37 cellular contexts compared by ENCODE assay signal in genomic region chrX:11837437-11837836, GRCh38.
"Had no signal": no experiment of that assay in that cellular context is flagged by ENCODE, and none has a peak within 500 bp of the region (broad histone marks: within the 10 kb centered on the region; RNA-seq: fewer than 3 reads in every experiment).

No MANE protein-coding gene starts in this region.

- H3K4me1 Mint-ChIP-seq: activated CD4-positive, alpha-beta T cell treated with anti-CD3 and anti-CD28 coated beads, Interleukin-2, amount 10 ng/mL, durations not matched to agents 24 days and 14 days; brain had no signal

- H3K9me3 Mint-ChIP-seq: activated CD4-positive, alpha-beta memory T cell treated with anti-CD3 and anti-CD28 coated beads for 36 hours; activated CD4-positive, alpha-beta T cell treated with anti-CD3 and anti-CD28 coated beads, Interleukin-2, amount 10 ng/mL, durations not matched to agents 24 days and 14 days; activated naive CD4-positive, alpha-beta T cell treated with anti-CD3 and anti-CD28 coated beads for 36 hours; activated naive CD4-positive, alpha-beta T cell treated with anti-CD3 and anti-CD28 coated beads, Interleukin-2, amount 50 U/mL, for 24 hours; activated naive CD8-positive, alpha-beta T cell treated with anti-CD3 and anti-CD28 coated beads for 36 hours; activated naive CD8-positive, alpha-beta T cell treated with anti-CD3 and anti-CD28 coated beads, Interleukin-2, amount 50 U/mL, for 24 hours; activated T-helper 1 cell treated with anti-CD3 and anti-CD28 coated beads, Interleukin-12 subunit alpha, Interleukin-12 subunit beta, Interleukin-2, Interleukin-4 antibody, amounts not matched to agents 30 ng/mL and 10 ng/mL and 1 ng/mL, durations not matched to agents 14 hours and 24 hours and 36 hours; activated T-helper 2 cell treated with anti-CD3 and anti-CD28 coated beads, Interferon-gamma antibody, Interleukin-2, Interleukin-4, amounts not matched to agents 10 μg/mL and 5 μg/mL and 100 μg/mL, durations not matched to agents 14 hours and 24 hours and 36 hours had no signal

- FAIRE-seq: endometrium, endothelial cell of umbilical vein, TTC549 had no signal

- H3K27ac ChIP-seq: adrenal gland, breast epithelium, cardiac muscle cell, colonic mucosa, epithelial cell of prostate, esophagus squamous epithelium, gastroesophageal sphincter, heart right ventricle, WERI-Rb-1 had no signal

- H3K4me1 ChIP-seq: adrenal gland, breast epithelium, colonic mucosa, esophagus squamous epithelium, gastroesophageal sphincter, heart right ventricle had no signal

- ATAC-seq: activated CD4-positive, alpha-beta T cell treated with anti-CD3 and anti-CD28 coated beads for 36 hours; activated CD8-positive, alpha-beta memory T cell treated with anti-CD3 and anti-CD28 coated beads, Interleukin-2, amount 10 ng/mL, durations not matched to agents 7 days and 5 days; activated CD8-positive, alpha-beta T cell treated with anti-CD3 and anti-CD28 coated beads, Interleukin-2, amount 10 ng/mL, durations not matched to agents 7 days and 5 days; activated naive CD8-positive, alpha-beta T cell treated with anti-CD3 and anti-CD28 coated beads, Interleukin-2, amount 50 U/mL, for 24 hours; gastroesophageal sphincter; heart right ventricle had no signal

- H3K27ac Mint-ChIP-seq: activated CD4-positive, alpha-beta memory T cell treated with anti-CD3 and anti-CD28 coated beads for 36 hours; activated CD4-positive, alpha-beta T cell treated with anti-CD3 and anti-CD28 coated beads for 36 hours; activated CD4-positive, alpha-beta T cell treated with anti-CD3 and anti-CD28 coated beads, Interleukin-2, amount 10 ng/mL, durations not matched to agents 24 days and 14 days; activated CD8-positive, alpha-beta memory T cell treated with anti-CD3 and anti-CD28 coated beads, Interleukin-2, amount 10 ng/mL, durations not matched to agents 7 days and 5 days; activated CD8-positive, alpha-beta T cell treated with anti-CD3 and anti-CD28 coated beads, Interleukin-2, amount 10 ng/mL, durations not matched to agents 7 days and 5 days; activated naive CD4-positive, alpha-beta T cell treated with anti-CD3 and anti-CD28 coated beads for 36 hours; activated naive CD4-positive, alpha-beta T cell treated with anti-CD3 and anti-CD28 coated beads, Interleukin-2, amount 50 U/mL, for 24 hours; activated naive CD8-positive, alpha-beta T cell treated with anti-CD3 and anti-CD28 coated beads for 36 hours; activated naive CD8-positive, alpha-beta T cell treated with anti-CD3 and anti-CD28 coated beads, Interleukin-2, amount 50 U/mL, for 24 hours; activated T-helper 1 cell treated with anti-CD3 and anti-CD28 coated beads, Interleukin-12 subunit alpha, Interleukin-12 subunit beta, Interleukin-2, Interleukin-4 antibody, amounts not matched to agents 30 ng/mL and 10 ng/mL and 1 ng/mL, durations not matched to agents 14 hours and 24 hours and 36 hours; activated T-helper 2 cell treated with anti-CD3 and anti-CD28 coated beads, Interferon-gamma antibody, Interleukin-2, Interleukin-4, amounts not matched to agents 10 μg/mL and 5 μg/mL and 100 μg/mL, durations not matched to agents 14 hours and 24 hours and 36 hours; brain had no signal

- H3K4me3 ChIP-seq: adrenal gland, breast epithelium, cardiac muscle cell, colonic mucosa, esophagus squamous epithelium, gastroesophageal sphincter, heart right ventricle had no signal

- H3K36me3 Mint-ChIP-seq: activated CD4-positive, alpha-beta memory T cell treated with anti-CD3 and anti-CD28 coated beads for 36 hours; activated CD8-positive, alpha-beta memory T cell treated with anti-CD3 and anti-CD28 coated beads, Interleukin-2, amount 10 ng/mL, durations not matched to agents 7 days and 5 days; brain had no signal

- DNase-seq: activated CD4-positive, alpha-beta memory T cell treated with anti-CD3 and anti-CD28 coated beads for 36 hours; activated CD4-positive, alpha-beta T cell treated with anti-CD3 and anti-CD28 coated beads for 36 hours; activated CD4-positive, alpha-beta T cell treated with anti-CD3 and anti-CD28 coated beads, Interleukin-2, amount 10 ng/mL, durations not matched to agents 24 days and 14 days; activated CD4-positive, CD25-positive, alpha-beta regulatory T cell; activated CD4-positive, CD25-positive, alpha-beta regulatory T cell treated with anti-CD3 and anti-CD28 coated beads, Interleukin-2, amount 50 U/mL, for 72 hours; activated CD8-positive, alpha-beta memory T cell treated with anti-CD3 and anti-CD28 coated beads, Interleukin-2, amount 10 ng/mL, durations not matched to agents 7 days and 5 days; activated CD8-positive, alpha-beta memory T cell treated with anti-CD3 and anti-CD28 coated beads, Interleukin-2, amount 50 U/mL, for 4 hours; activated CD8-positive, alpha-beta T cell treated with anti-CD3 and anti-CD28 coated beads, Interleukin-2, amount 10 ng/mL, durations not matched to agents 7 days and 5 days; activated effector memory CD4-positive, alpha-beta T cell treated with anti-CD3 and anti-CD28 coated beads, Interleukin-2, amount 50 U/mL, for 16 hours; activated naive CD4-positive, alpha-beta T cell treated with anti-CD3 and anti-CD28 coated beads for 36 hours; activated naive CD8-positive, alpha-beta T cell treated with anti-CD3 and anti-CD28 coated beads for 36 hours; activated naive CD8-positive, alpha-beta T cell treated with anti-CD3 and anti-CD28 coated beads, Interleukin-2, amount 50 U/mL, for 24 hours; activated T-cell treated with anti-CD3 and anti-CD28 coated beads, Interleukin-2, amount 50 U/mL, for 1 hour; activated T-cell treated with anti-CD3 and anti-CD28 coated beads, Interleukin-2, amount 50 U/mL, for 48 hours; adrenal gland; amygdala; aorta; central memory CD4-positive, alpha-beta T cell; cerebellar nuclear complex; colonic mucosa; effector CD8-positive, alpha-beta T cell; esophagus squamous epithelium; foreskin melanocyte; heart right ventricle; T-helper 2 cell; WERI-Rb-1 had no signal

- H3K4me3 Mint-ChIP-seq: activated CD4-positive, alpha-beta memory T cell treated with anti-CD3 and anti-CD28 coated beads for 36 hours; activated CD4-positive, alpha-beta T cell treated with anti-CD3 and anti-CD28 coated beads for 36 hours; activated CD4-positive, alpha-beta T cell treated with anti-CD3 and anti-CD28 coated beads, Interleukin-2, amount 10 ng/mL, durations not matched to agents 24 days and 14 days; activated CD8-positive, alpha-beta memory T cell treated with anti-CD3 and anti-CD28 coated beads, Interleukin-2, amount 10 ng/mL, durations not matched to agents 7 days and 5 days; activated CD8-positive, alpha-beta T cell treated with anti-CD3 and anti-CD28 coated beads, Interleukin-2, amount 10 ng/mL, durations not matched to agents 7 days and 5 days; activated naive CD4-positive, alpha-beta T cell treated with anti-CD3 and anti-CD28 coated beads for 36 hours; activated naive CD4-positive, alpha-beta T cell treated with anti-CD3 and anti-CD28 coated beads, Interleukin-2, amount 50 U/mL, for 24 hours; activated naive CD8-positive, alpha-beta T cell treated with anti-CD3 and anti-CD28 coated beads for 36 hours; activated naive CD8-positive, alpha-beta T cell treated with anti-CD3 and anti-CD28 coated beads, Interleukin-2, amount 50 U/mL, for 24 hours; activated T-helper 1 cell treated with anti-CD3 and anti-CD28 coated beads, Interleukin-12 subunit alpha, Interleukin-12 subunit beta, Interleukin-2, Interleukin-4 antibody, amounts not matched to agents 30 ng/mL and 10 ng/mL and 1 ng/mL, durations not matched to agents 14 hours and 24 hours and 36 hours; brain had no signal

- H3K27me3 Mint-ChIP-seq: activated CD4-positive, alpha-beta T cell treated with anti-CD3 and anti-CD28 coated beads for 36 hours; activated CD4-positive, alpha-beta T cell treated with anti-CD3 and anti-CD28 coated beads, Interleukin-2, amount 10 ng/mL, durations not matched to agents 24 days and 14 days; activated naive CD4-positive, alpha-beta T cell treated with anti-CD3 and anti-CD28 coated beads, Interleukin-2, amount 50 U/mL, for 24 hours; activated naive CD8-positive, alpha-beta T cell treated with anti-CD3 and anti-CD28 coated beads for 36 hours; activated naive CD8-positive, alpha-beta T cell treated with anti-CD3 and anti-CD28 coated beads, Interleukin-2, amount 50 U/mL, for 24 hours; brain had no signal

- H3K9me3 ChIP-seq: adrenal gland, colonic mucosa, esophagus squamous epithelium, gastroesophageal sphincter, heart right ventricle had no signal
